22 cellular contexts compared by ENCODE assay signal in the genomic region with DNA sequence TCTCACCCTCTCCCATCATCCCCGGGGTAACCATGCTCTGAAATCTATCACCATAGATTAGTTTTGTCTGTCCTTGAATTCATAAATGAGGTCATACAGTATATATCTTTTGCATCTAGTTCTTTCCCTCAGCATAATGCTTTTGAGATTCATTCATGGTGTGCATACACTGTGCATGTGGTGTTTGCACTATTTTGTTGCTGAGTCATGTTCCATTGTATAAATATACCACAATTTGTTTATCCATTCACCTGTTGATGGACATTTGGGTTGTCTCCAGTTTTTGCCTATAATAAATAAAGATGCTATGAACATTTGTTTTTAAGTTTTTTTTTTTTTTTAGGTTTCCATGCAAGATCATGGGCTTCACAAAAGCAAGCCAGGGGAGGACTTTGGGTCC. TPM values are rescaled to one million over a fixed set of nuclear protein-coding genes. Genes with fewer than 3 reads are reported as not detected.
A peak's percentile ranks its signal among the peaks of the same experiment; 100 is the strongest.
DNase-seq lines count a peak whose midpoint lies in the region; ATAC-seq and TF ChIP-seq lines count a peak whose summit lies in the region.
"Had no signal": no experiment of that assay in that cellular context is flagged by ENCODE, and none has a peak within 500 bp of the region (broad histone marks: within the 10 kb centered on the region; RNA-seq: fewer than 3 reads in every experiment).

No MANE protein-coding gene starts in this region.

- CTCF ChIA-PET in PC-3 (lab: Charles Lee) = interaction anchor here (0.6 kb wide), 1 partner anchor 85 kb away, joined by 3 read pairs; no protein-coding TSS in a partner anchor

- no peaks in the 10 kb centered on the region for H3F3A ChIP-seq in PC-3 (ENCODE audit: low read length, unreplicated experiment)

- H3K4me3 ChIP-seq in PC-3 (ENCODE audit: low read length) = no peak overlapping the region
- H3K4me3 ChIP-seq in mesenchymal stem cell (ENCODE audit: insufficient read depth in 1 of 2, low read depth in 1 of 2, low read length in 2 of 2) = no peak overlapping the region
- H3K4me3 ChIP-seq in H7 (ENCODE audit: insufficient read depth, low read depth, low read length) = no peak overlapping the region
- H3K4me3 ChIP-seq: adrenal gland, MG63 had no signal

- H3K14ac ChIP-seq in mesenchymal stem cell (ENCODE audit: low read length in 2 of 2) = no peak overlapping the region

- no peak overlapping the region for H3K23ac ChIP-seq in mesenchymal stem cell (ENCODE audit: low read length in 2 of 2)

- no peak overlapping the region for H3K4ac ChIP-seq in mesenchymal stem cell (ENCODE audit: low read depth in 1 of 2, low read length in 2 of 2)

- H3K36me3 Mint-ChIP-seq in stimulated activated memory B cell treated with anti-CD40 and anti-IgM and Interleukin-4, amounts not matched to agents 10 μg/mL and 1 μg/mL and 100 μg/mL, for 72 hours = no peaks in the 10 kb centered on the region

- no peaks in the 10 kb centered on the region for H4K20me1 ChIP-seq in PC-3 (ENCODE audit: low read length)

- H3K18ac ChIP-seq in mesenchymal stem cell (ENCODE audit: low read depth in 1 of 2, low read length in 2 of 2) = no peak overlapping the region

- intact Hi-C loops in PC-3 (cut with micrococcal nuclease) = no loop called here

- no peak overlapping the region for H3K27ac ChIP-seq in PC-3 (ENCODE audit: low read length)
- H3K27ac ChIP-seq in mesenchymal stem cell (ENCODE audit: low read length, poor library complexity, severe bottlenecking) = no peak overlapping the region
- H3K27ac ChIP-seq: adrenal gland had no signal

- no peak for TF ChIP-seq CTCF in PC-3 (conservative IDR thresholded peaks at IDR 0.05; ENCODE audit: low read depth, low read length)

- H3K4me1 ChIP-seq in PC-3 (ENCODE audit: insufficient read depth, low read length) = no peaks in the 10 kb centered on the region
- no peaks in the 10 kb centered on the region for H3K4me1 ChIP-seq in mesenchymal stem cell (ENCODE audit: control insufficient read depth, insufficient read depth, low read depth, low read length)
- H3K4me1 ChIP-seq: adrenal gland had no signal

- no CpG with 5 or more reads among the region's 1 CpG for WGBS in mesenchymal stem cell

- H3K79me2 ChIP-seq in PC-3 (ENCODE audit: low read length) = no peaks in the 10 kb centered on the region

- H3K9ac ChIP-seq in PC-3 (ENCODE audit: low read length) (no peak overlapping the region), mesenchymal stem cell (ENCODE audit: low read length) (no peak overlapping the region)

- no peak overlapping the region for H2AK5ac ChIP-seq in mesenchymal stem cell (ENCODE audit: low read length, severe bottlenecking)

- no peak overlapping the region for H3K27ac Mint-ChIP-seq in stimulated activated memory B cell treated with anti-CD40 and anti-IgM and Interleukin-4, amounts not matched to agents 10 μg/mL and 1 μg/mL and 100 μg/mL, for 72 hours

- H2BK120ac ChIP-seq in mesenchymal stem cell (ENCODE audit: low read depth, low read length) = no peak overlapping the region

- H3K27me3 ChIP-seq in PC-3 (ENCODE audit: low read length) (peaks cover 26% of the 10 kb centered on the region), mesenchymal stem cell (ENCODE audit: control insufficient read depth in 1 of 2, insufficient read depth in 1 of 2, low read length in 2 of 2) (peaks cover 10 to 34% of the 10 kb centered on the region in 2 experiments), H7 (ENCODE audit: control insufficient read depth, insufficient read depth, low read length) (no peaks in the 10 kb centered on the region)
- H3K27me3 ChIP-seq: MG63 had no signal

- no TSS peak for BruUV-seq in PC-3 (replicated peaks; lab: Mats Ljungman, UMichigan)

- POLR2A ChIA-PET in PC-3 (lab: Charles Lee; ENCODE audit: unreplicated experiment) = no interaction called here

- H2BK15ac ChIP-seq in mesenchymal stem cell (ENCODE audit: low read depth, poor library complexity, severe bottlenecking) = no peak overlapping the region

- H2AFZ ChIP-seq in PC-3 (ENCODE audit: low read length) (no peak overlapping the region), mesenchymal stem cell (ENCODE audit: low read depth, low read length) (no peak overlapping the region)

- H3K36me3 ChIP-seq in PC-3 (ENCODE audit: low read depth, low read length) (no peaks in the 10 kb centered on the region), mesenchymal stem cell (ENCODE audit: control insufficient read depth in 1 of 2, insufficient read depth in 2 of 2, low read depth in 1 of 2, low read length in 2 of 2) (no peaks in the 10 kb centered on the region), H7 (replicated peaks; ENCODE audit: control insufficient read depth, insufficient read depth, low read length) (no peaks in the 10 kb centered on the region)
- H3K36me3 ChIP-seq: adrenal gland, MG63 had no signal

- H3K27me3 Mint-ChIP-seq in stimulated activated memory B cell treated with anti-CD40 and anti-IgM and Interleukin-4, amounts not matched to agents 10 μg/mL and 1 μg/mL and 100 μg/mL, for 72 hours = peaks cover 33% of the 10 kb centered on the region

- no peak overlapping the region for H4K91ac ChIP-seq in mesenchymal stem cell (ENCODE audit: low read length)

- no peak overlapping the region for H2BK5ac ChIP-seq in mesenchymal stem cell (ENCODE audit: low read depth, low read length, poor library complexity, severe bottlenecking)

- ATAC-seq in PC-3 = peak; percentile 38; the same call in 1 of the 2 replicates
- ATAC-seq in stimulated activated memory B cell treated with anti-CD40 and anti-IgM and Interleukin-4, amounts not matched to agents 10 μg/mL and 1 μg/mL and 100 μg/mL, for 72 hours = no peak
- no peak for ATAC-seq in HG02840 (IDR thresholded peaks at IDR 0.05; ENCODE audit: low FRiP score, unreplicated experiment)
- ATAC-seq: activated CD4-positive, CD25-positive, alpha-beta regulatory T cell treated with anti-CD3 and anti-CD28 coated beads, Interleukin-2, amount 50 U/mL, for 24 hours; Right ventricle myocardium inferior had no signal

- no peaks in the 10 kb centered on the region for H3K79me1 ChIP-seq in mesenchymal stem cell (replicated peaks; ENCODE audit: low read length, poor library complexity, severe bottlenecking)

- H3K9me3 ChIP-seq in PC-3 (ENCODE audit: low read length) = no peaks in the 10 kb centered on the region
- H3K9me3 ChIP-seq in mesenchymal stem cell (ENCODE audit: control insufficient read depth, low read length) = no peaks in the 10 kb centered on the region
- H3K9me3 ChIP-seq: adrenal gland, MG63 had no signal

- no peaks in the 10 kb centered on the region for H3K4me1 Mint-ChIP-seq in stimulated activated memory B cell treated with anti-CD40 and anti-IgM and Interleukin-4, amounts not matched to agents 10 μg/mL and 1 μg/mL and 100 μg/mL, for 72 hours
- H3K4me1 Mint-ChIP-seq: central memory CD8-positive, alpha-beta T cell had no signal

- H3K4me2 ChIP-seq in PC-3 (ENCODE audit: low read length) = no peak overlapping the region
- H3K4me2 ChIP-seq in mesenchymal stem cell (ENCODE audit: low read length, poor library complexity, severe bottlenecking) = no peak overlapping the region

- no peak overlapping the region for H2BK12ac ChIP-seq in mesenchymal stem cell (ENCODE audit: low read length in 2 of 2)

- no peak overlapping the region for H4K8ac ChIP-seq in mesenchymal stem cell (ENCODE audit: low read length)

- DNase-seq in NCI-H2029 (lab: John Stamatoyannopoulos, UW) (peak; percentile 30), NCI-H2029 treated with DMSO at 0.1 percent for 48 hours (lab: John Stamatoyannopoulos, UW) (no peak), HuH-7 (ENCODE audit: low spot score) (peak; percentile 4), PC-3 (peak; percentile 55), mesenchymal stem cell (peak; percentile 6), H7 (no peak)
- DNase-seq: activated CD8-positive, alpha-beta memory T cell treated with anti-CD3 and anti-CD28 coated beads, Interleukin-2, amount 50 U/mL, for 4 hours; activated naive CD4-positive, alpha-beta T cell treated with Interleukin-2 at 50 U/mL for 16 hours; adrenal gland; glutamatergic neuron; MG63; NCI-H1105 treated with DMSO at 0.1 percent for 48 hours; NCI-H2107; NCI-H446; stimulated activated CD4-positive, alpha-beta T cell treated with anti-CD3 and anti-CD28 coated beads, Interleukin-15, amount 100 ng/mL, for 24 hours; stimulated activated CD4-positive, alpha-beta T cell treated with anti-CD3 and anti-CD28 coated beads, Interleukin-4, amount 100 ng/mL, for 4 hours; trophoblast cell had no signal

- H3K4me3 Mint-ChIP-seq in stimulated activated memory B cell treated with anti-CD40 and anti-IgM and Interleukin-4, amounts not matched to agents 10 μg/mL and 1 μg/mL and 100 μg/mL, for 72 hours = no peak overlapping the region
- H3K4me3 Mint-ChIP-seq: central memory CD8-positive, alpha-beta T cell had no signal

- no peaks in the 10 kb centered on the region for H3K9me3 Mint-ChIP-seq in stimulated activated memory B cell treated with anti-CD40 and anti-IgM and Interleukin-4, amounts not matched to agents 10 μg/mL and 1 μg/mL and 100 μg/mL, for 72 hours
- H3K9me3 Mint-ChIP-seq: central memory CD8-positive, alpha-beta T cell had no signal

- no peaks in the 10 kb centered on the region for H3K9me2 ChIP-seq in PC-3 (replicated peaks; ENCODE audit: low read length)

RNA-seq across cellular contexts. Expression of a gene that starts 34.2 kb away (rescaled TPM):
- 1.8 and 2.2 TPM in 2 replicates for total RNA-seq in PC-3 (2014; rRNA removed)
- polyA plus RNA-seq in mesenchymal stem cell (2013, experiment 1 of 2) = 27.0 TPM
- polyA plus RNA-seq in mesenchymal stem cell (2013, experiment 2 of 2) = 25.3 TPM
- 2.5 and 3.2 TPM in 2 replicates for total RNA-seq in H7 (2014; rRNA removed; shearing (Covaris generic))

Comparison
In these comparisons a context has a peak if more than half of its experiments do, and no peak if none do; other contexts are left out.
1. DNase-seq: peak in NCI-H2029 (single experiment), HuH-7 (single experiment), PC-3 (single experiment) and mesenchymal stem cell (single experiment); none in NCI-H2029 treated with DMSO at 0.1 percent for 48 hours (single experiment) and H7 (single experiment).